20 cellular contexts compared by ENCODE assay signal in genomic region chr11:132035228-132035627, GRCh38.
"Had no signal": no experiment of that assay in that cellular context is flagged by ENCODE, and none has a peak within 500 bp of the region (broad histone marks: within the 10 kb centered on the region; RNA-seq: fewer than 3 reads in every experiment).

No MANE protein-coding gene starts in this region.

- H3K36me3 ChIP-seq: MG63 had no signal

- H3K27ac ChIP-seq: HL-60, RWPE1 had no signal

- H3K4me3 ChIP-seq: MG63 had no signal

- H3K9ac ChIP-seq: SK-N-SH had no signal

- H3K4me2 ChIP-seq: SK-N-SH had no signal

- H3K9me3 ChIP-seq: MG63, SK-N-SH had no signal

- DNase-seq: KBM-7, MG63, NCI-H1092, NCI-H1105 treated with DMSO at 0.1 percent for 48 hours, NCI-H187, NCI-H2029, NCI-H2081 treated with DMSO at 0.1 percent for 48 hours, NCI-H2171, NCI-H226, NCI-H446, NCI-H510A, NCI-H524 treated with DMSO at 0.1 percent for 48 hours, NCI-H774, SHP77, SW 1271, T-cell had no signal

- H3K27me3 ChIP-seq: MG63 had no signal

- H3K9me2 ChIP-seq: SK-N-SH had no signal

- ATAC-seq: Panc1, T-cell had no signal
